ENCODE assay signal across 2 cellular contexts in the genomic region with DNA sequence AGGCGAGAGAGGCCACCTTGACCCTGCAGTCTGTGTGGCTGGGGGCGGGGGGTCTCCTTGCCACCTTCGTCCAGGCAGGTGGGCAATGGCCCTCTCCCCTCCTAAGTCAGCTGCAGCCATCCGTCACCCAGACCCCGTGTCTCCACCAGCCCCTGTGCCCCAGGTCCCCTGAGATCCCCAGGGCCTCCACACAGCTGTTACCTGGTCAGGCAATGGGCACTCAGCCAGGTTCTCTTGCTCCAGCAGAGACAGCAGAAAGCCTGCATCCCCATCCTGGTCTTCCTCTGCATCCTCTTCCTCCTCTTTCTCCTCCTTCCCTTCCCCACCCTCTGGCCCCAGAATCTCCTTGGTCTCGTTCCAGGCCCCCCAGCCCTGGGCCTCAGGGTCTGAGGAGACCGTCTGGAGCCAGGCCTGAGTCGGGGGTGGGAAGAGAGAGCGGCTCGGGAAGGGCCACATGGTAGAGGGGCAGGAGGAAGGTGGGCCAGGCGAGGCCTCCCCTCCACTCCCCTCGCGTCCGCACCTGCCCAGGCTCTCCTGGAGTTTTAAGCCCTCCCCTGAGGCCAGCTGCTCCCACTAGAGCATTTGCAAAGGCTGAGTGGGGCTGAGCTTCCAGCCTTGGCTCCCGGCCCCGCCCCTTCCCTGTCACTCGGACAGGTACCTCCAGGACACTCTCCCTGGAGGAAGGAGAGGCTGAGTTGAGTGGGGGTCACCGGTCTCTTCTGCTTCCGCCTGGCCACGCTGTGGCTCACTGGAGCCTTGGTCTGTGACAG.
TF ChIP-seq lines count a peak whose summit lies in the region.

A gene with protein sequence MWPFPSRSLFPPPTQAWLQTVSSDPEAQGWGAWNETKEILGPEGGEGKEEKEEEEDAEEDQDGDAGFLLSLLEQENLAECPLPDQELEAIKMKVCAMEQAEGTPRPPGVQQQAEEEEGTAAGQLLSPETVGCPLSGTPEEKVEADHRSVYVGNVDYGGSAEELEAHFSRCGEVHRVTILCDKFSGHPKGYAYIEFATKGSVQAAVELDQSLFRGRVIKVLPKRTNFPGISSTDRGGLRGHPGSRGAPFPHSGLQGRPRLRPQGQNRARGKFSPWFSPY (minus strand): TSS at position 510 of the 770 bp plus-strand sequence. CDS start 54 bp downstream, at position 456.

TF ChIP-seq in HepG2, 621 proteins besides CTCF, POLR2A, EP300 and RAD21:
- no peak for TF ChIP-seq SOX13 (IDR thresholded peaks at IDR 0.05)
- no peak for TF ChIP-seq SOX13 (CRISPR knock-in tag; conservative IDR thresholded peaks at IDR 0.05 in 1 of 2, IDR thresholded peaks at IDR 0.05 in 1 of 2)
- no peak for TF ChIP-seq ZNF432 (CRISPR knock-in tag; IDR thresholded peaks at IDR 0.05; ENCODE audit: borderline replicate concordance)
- TF ChIP-seq, protein P1, sequence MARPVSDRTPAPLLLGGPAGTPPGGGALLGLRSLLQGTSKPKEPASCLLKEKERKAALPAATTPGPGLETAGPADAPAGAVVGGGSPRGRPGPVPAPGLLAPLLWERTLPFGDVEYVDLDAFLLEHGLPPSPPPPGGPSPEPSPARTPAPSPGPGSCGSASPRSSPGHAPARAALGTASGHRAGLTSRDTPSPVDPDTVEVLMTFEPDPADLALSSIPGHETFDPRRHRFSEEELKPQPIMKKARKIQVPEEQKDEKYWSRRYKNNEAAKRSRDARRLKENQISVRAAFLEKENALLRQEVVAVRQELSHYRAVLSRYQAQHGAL (CRISPR knock-in tag; IDR thresholded peaks at IDR 0.05; ENCODE audit: not compliant biosample characterization) = no peak
- no peak for TF ChIP-seq ZNF558 (CRISPR knock-in tag; IDR thresholded peaks at IDR 0.05; ENCODE audit: borderline replicate concordance)
- TF ChIP-seq, protein P2, sequence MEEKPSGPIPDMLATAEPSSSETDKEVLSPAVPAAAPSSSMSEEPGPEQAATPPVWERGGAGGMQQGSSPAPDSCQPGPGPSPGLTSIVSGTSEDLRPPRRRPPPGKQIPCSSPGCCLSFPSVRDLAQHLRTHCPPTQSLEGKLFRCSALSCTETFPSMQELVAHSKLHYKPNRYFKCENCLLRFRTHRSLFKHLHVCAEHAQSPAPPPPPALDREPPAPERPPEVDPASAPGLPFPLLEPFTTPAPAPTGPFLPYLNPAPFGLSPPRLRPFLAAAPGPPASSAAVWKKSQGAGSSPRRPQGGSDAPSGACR (CRISPR knock-in tag; IDR thresholded peaks at IDR 0.05) = no peak
- TF ChIP-seq, protein P3, sequence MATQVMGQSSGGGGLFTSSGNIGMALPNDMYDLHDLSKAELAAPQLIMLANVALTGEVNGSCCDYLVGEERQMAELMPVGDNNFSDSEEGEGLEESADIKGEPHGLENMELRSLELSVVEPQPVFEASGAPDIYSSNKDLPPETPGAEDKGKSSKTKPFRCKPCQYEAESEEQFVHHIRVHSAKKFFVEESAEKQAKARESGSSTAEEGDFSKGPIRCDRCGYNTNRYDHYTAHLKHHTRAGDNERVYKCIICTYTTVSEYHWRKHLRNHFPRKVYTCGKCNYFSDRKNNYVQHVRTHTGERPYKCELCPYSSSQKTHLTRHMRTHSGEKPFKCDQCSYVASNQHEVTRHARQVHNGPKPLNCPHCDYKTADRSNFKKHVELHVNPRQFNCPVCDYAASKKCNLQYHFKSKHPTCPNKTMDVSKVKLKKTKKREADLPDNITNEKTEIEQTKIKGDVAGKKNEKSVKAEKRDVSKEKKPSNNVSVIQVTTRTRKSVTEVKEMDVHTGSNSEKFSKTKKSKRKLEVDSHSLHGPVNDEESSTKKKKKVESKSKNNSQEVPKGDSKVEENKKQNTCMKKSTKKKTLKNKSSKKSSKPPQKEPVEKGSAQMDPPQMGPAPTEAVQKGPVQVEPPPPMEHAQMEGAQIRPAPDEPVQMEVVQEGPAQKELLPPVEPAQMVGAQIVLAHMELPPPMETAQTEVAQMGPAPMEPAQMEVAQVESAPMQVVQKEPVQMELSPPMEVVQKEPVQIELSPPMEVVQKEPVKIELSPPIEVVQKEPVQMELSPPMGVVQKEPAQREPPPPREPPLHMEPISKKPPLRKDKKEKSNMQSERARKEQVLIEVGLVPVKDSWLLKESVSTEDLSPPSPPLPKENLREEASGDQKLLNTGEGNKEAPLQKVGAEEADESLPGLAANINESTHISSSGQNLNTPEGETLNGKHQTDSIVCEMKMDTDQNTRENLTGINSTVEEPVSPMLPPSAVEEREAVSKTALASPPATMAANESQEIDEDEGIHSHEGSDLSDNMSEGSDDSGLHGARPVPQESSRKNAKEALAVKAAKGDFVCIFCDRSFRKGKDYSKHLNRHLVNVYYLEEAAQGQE (IDR thresholded peaks at IDR 0.05; ENCODE audit: borderline replicate concordance in 1 of 2, low read depth in 1 of 2, low read length in 2 of 2) = no peak
- TF ChIP-seq, protein P4, sequence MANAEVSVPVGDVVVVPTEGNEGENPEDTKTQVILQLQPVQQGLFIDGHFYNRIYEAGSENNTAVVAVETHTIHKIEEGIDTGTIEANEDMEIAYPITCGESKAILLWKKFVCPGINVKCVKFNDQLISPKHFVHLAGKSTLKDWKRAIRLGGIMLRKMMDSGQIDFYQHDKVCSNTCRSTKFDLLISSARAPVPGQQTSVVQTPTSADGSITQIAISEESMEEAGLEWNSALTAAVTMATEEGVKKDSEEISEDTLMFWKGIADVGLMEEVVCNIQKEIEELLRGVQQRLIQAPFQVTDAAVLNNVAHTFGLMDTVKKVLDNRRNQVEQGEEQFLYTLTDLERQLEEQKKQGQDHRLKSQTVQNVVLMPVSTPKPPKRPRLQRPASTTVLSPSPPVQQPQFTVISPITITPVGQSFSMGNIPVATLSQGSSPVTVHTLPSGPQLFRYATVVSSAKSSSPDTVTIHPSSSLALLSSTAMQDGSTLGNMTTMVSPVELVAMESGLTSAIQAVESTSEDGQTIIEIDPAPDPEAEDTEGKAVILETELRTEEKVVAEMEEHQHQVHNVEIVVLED (CRISPR knock-in tag; IDR thresholded peaks at IDR 0.05; ENCODE audit: borderline replicate concordance) = no peak
- TF ChIP-seq, protein P5, sequence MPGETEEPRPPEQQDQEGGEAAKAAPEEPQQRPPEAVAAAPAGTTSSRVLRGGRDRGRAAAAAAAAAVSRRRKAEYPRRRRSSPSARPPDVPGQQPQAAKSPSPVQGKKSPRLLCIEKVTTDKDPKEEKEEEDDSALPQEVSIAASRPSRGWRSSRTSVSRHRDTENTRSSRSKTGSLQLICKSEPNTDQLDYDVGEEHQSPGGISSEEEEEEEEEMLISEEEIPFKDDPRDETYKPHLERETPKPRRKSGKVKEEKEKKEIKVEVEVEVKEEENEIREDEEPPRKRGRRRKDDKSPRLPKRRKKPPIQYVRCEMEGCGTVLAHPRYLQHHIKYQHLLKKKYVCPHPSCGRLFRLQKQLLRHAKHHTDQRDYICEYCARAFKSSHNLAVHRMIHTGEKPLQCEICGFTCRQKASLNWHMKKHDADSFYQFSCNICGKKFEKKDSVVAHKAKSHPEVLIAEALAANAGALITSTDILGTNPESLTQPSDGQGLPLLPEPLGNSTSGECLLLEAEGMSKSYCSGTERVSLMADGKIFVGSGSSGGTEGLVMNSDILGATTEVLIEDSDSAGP (CRISPR knock-in tag; IDR thresholded peaks at IDR 0.05; ENCODE audit: borderline replicate concordance) = no peak
- TF ChIP-seq DR1 (CRISPR knock-in tag; IDR thresholded peaks at IDR 0.05) = no peak
- no peak for TF ChIP-seq MTF2 (CRISPR knock-in tag; IDR thresholded peaks at IDR 0.05; ENCODE audit: borderline replicate concordance)

TF ChIP-seq in K562, 482 proteins besides CTCF, POLR2A, EP300 and RAD21:
- TF ChIP-seq POLR2G (IDR thresholded peaks at IDR 0.05; ENCODE audit: low read depth, low read length) (peak; percentile 3; the same call in 1 of the 2 replicates), RBM39 (optimal IDR thresholded peaks at IDR 0.05; ENCODE audit: low read depth, low read length) (no peak), KLF16 (IDR thresholded peaks at IDR 0.05) (no peak), NFIC (IDR thresholded peaks at IDR 0.05) (peak; percentile 56; the same call in 1 of the 2 replicates)
